11 cellular contexts compared by ENCODE assay signal in genomic region chr9:129319076-129319937, GRCh38.
A peak's percentile ranks its signal among the peaks of the same experiment; 100 is the strongest.
DNase-seq lines count a peak whose midpoint lies in the region; ATAC-seq and TF ChIP-seq lines count a peak whose summit lies in the region.
"Had no signal": no experiment of that assay in that cellular context is flagged by ENCODE, and none has a peak within 500 bp of the region (broad histone marks: within the 10 kb centered on the region; RNA-seq: fewer than 3 reads in every experiment).

No MANE protein-coding gene starts in this region.

- intact Hi-C loops in dorsolateral prefrontal cortex (cut with DNase I) (loop anchor here in 1 of 2 donors (5.0 kb wide), 1 partner anchor 67 kb away; no protein-coding TSS in a partner anchor), transverse colon (cut with DNase I; ENCODE audit: low total_unique reads) (no loop called here)

- no peaks in the 10 kb centered on the region for H3K36me3 Mint-ChIP-seq in activated T-cell treated with anti-CD3 and anti-CD28 coated beads, Interleukin-2, amount 50 U/mL, for 72 hours (ENCODE audit: insufficient read depth in 2 of 2)
- H3K36me3 Mint-ChIP-seq in nephron progenitor cell (ENCODE audit: low read depth): no peaks in the 10 kb centered on the region

- H3K27me3 ChIP-seq in dorsolateral prefrontal cortex (no peaks in the 10 kb centered on the region), transverse colon (peaks cover 4% of the 10 kb centered on the region), smooth muscle cell (ENCODE audit: low read depth) (no peaks in the 10 kb centered on the region)

- TF ChIP-seq CTCF in dorsolateral prefrontal cortex (IDR thresholded peaks at IDR 0.05 in 54 of 56, conservative IDR thresholded peaks at IDR 0.05 in 2 of 56; ENCODE audit: low read depth in 1 of 56, partially characterized antibody in 56 of 56) (no peak), nephron progenitor cell (IDR thresholded peaks at IDR 0.05) (no peak), transverse colon (IDR thresholded peaks at IDR 0.05) (no peak), smooth muscle cell (IDR thresholded peaks at IDR 0.05; ENCODE audit: borderline replicate concordance, insufficient read depth, poor library complexity, severe bottlenecking) (no peak)

- peaks cover 32% of the 10 kb centered on the region for H3K4me1 Mint-ChIP-seq in activated T-cell treated with anti-CD3 and anti-CD28 coated beads, Interleukin-2, amount 50 U/mL, for 72 hours (ENCODE audit: low read depth)
- peaks cover 95% of the 10 kb centered on the region for H3K4me1 Mint-ChIP-seq in nephron progenitor cell

- H3K4me3 Mint-ChIP-seq in activated T-cell treated with anti-CD3 and anti-CD28 coated beads, Interleukin-2, amount 50 U/mL, for 72 hours: no peak overlapping the region
- no peak overlapping the region for H3K4me3 Mint-ChIP-seq in nephron progenitor cell

- no peak overlapping the region for H3K27ac Mint-ChIP-seq in activated T-cell treated with anti-CD3 and anti-CD28 coated beads, Interleukin-2, amount 50 U/mL, for 72 hours
- H3K27ac Mint-ChIP-seq in nephron progenitor cell: peak overlapping the region; percentile 26

- no peak for ATAC-seq in activated T-cell treated with anti-CD3 and anti-CD28 coated beads, Interleukin-2, amount 50 U/mL, for 72 hours (replicated peaks in 1 of 2)
- ATAC-seq in HG03457 (IDR thresholded peaks at IDR 0.05; ENCODE audit: unreplicated experiment) (no peak), HG03565 (IDR thresholded peaks at IDR 0.05; ENCODE audit: unreplicated experiment) (no peak)

- no peaks in the 10 kb centered on the region for H3K27me3 Mint-ChIP-seq in activated T-cell treated with anti-CD3 and anti-CD28 coated beads, Interleukin-2, amount 50 U/mL, for 72 hours (ENCODE audit: low read depth)
- peaks cover 16% of the 10 kb centered on the region for H3K27me3 Mint-ChIP-seq in nephron progenitor cell (ENCODE audit: low read depth, poor library complexity)
- H3K27me3 Mint-ChIP-seq: central memory CD8-positive, alpha-beta T cell had no signal

- H3K4me2 ChIP-seq in smooth muscle cell: no peak overlapping the region

- WGBS in transverse colon (ENCODE audit: low coverage in 1 of 2), 2 donors: 83 to 92% methylated on average over 5 to 30 of the region's 30 CpGs
- 89% methylated on average over 22 of the region's 30 CpGs for WGBS in smooth muscle cell (ENCODE audit: low lambda C conversion rate)

- no peak for TF ChIP-seq EP300 in transverse colon (IDR thresholded peaks at IDR 0.05; ENCODE audit: low read depth)

- no peaks in the 10 kb centered on the region for H3K9me3 Mint-ChIP-seq in activated T-cell treated with anti-CD3 and anti-CD28 coated beads, Interleukin-2, amount 50 U/mL, for 72 hours
- no peaks in the 10 kb centered on the region for H3K9me3 Mint-ChIP-seq in nephron progenitor cell
- H3K9me3 Mint-ChIP-seq: central memory CD8-positive, alpha-beta T cell had no signal

- no peak overlapping the region for H3K9ac ChIP-seq in smooth muscle cell (ENCODE audit: low read depth)

- peak; percentile 14 to 16 for DNase-seq in activated T-cell treated with anti-CD3 and anti-CD28 coated beads, Interleukin-2, amount 50 U/mL, for 48 hours
- no peak for DNase-seq in activated T-cell treated with anti-CD3 and anti-CD28 coated beads, Interleukin-2, amount 50 U/mL, for 72 hours
- peak in 5 of 10 donors; percentile 26 to 54 (median 48) for DNase-seq in dorsolateral prefrontal cortex
- peak; percentile 40 for DNase-seq in nephron progenitor cell
- no peak for DNase-seq in transverse colon
- no peak for DNase-seq in smooth muscle cell (lab: John Stamatoyannopoulos, UW; ENCODE audit: unreplicated experiment)
- DNase-seq: GF-D8, mucosa of descending colon had no signal

- H3F3A ChIP-seq in smooth muscle cell (ENCODE audit: low read depth): peaks cover 13% of the 10 kb centered on the region

- peaks cover 11 to 50% (median 25%) of the 10 kb centered on the region in 4 donors for H3K4me1 ChIP-seq in transverse colon
- H3K4me1 ChIP-seq in smooth muscle cell (ENCODE audit: low read depth): peaks cover 14% of the 10 kb centered on the region

- in situ Hi-C loops in transverse colon (cut with MboI; ENCODE audit: low pct_ligation_motif_present in 1 of 4, low pct_unique_long_range_greater_than_20kb in 1 of 4, low sequenced_read_pairs in 3 of 4): no loop called here

- TF ChIP-seq POLR2A in transverse colon (IDR thresholded peaks at IDR 0.05): no peak

- H3K4me3 ChIP-seq in dorsolateral prefrontal cortex (peak overlapping the region in 14 of 59 donors; percentile 38 to 72 (median 62)), transverse colon (no peak overlapping the region), smooth muscle cell (no peak overlapping the region)
- H3K4me3 ChIP-seq: mucosa of descending colon had no signal

- H3K9me3 ChIP-seq in transverse colon (no peaks in the 10 kb centered on the region), smooth muscle cell (replicated peaks; ENCODE audit: low read depth) (no peaks in the 10 kb centered on the region)
- H3K9me3 ChIP-seq: mucosa of descending colon had no signal

- H3K27ac ChIP-seq in dorsolateral prefrontal cortex (peak overlapping the region; percentile 8 to 99 (median 95)), transverse colon (peak overlapping the region; percentile 73 to 87 (median 80)), smooth muscle cell (ENCODE audit: low read depth) (no peak overlapping the region)

- H3K79me2 ChIP-seq in smooth muscle cell (ENCODE audit: low read depth): no peaks in the 10 kb centered on the region

- H2AFZ ChIP-seq in smooth muscle cell (ENCODE audit: low read depth): no peak overlapping the region

- H3K36me3 ChIP-seq in transverse colon (no peaks in the 10 kb centered on the region), smooth muscle cell (ENCODE audit: low read depth) (no peaks in the 10 kb centered on the region)

- H4K20me1 ChIP-seq in smooth muscle cell (ENCODE audit: low read depth): no peaks in the 10 kb centered on the region

Comparison
In these comparisons a context has a peak if more than half of its experiments do, and no peak if none do; other contexts are left out.
1. DNase-seq: peak in activated T-cell treated with anti-CD3 and anti-CD28 coated beads, Interleukin-2, amount 50 U/mL, for 48 hours (2 of 2) and nephron progenitor cell (single experiment); none in activated T-cell treated with anti-CD3 and anti-CD28 coated beads, Interleukin-2, amount 50 U/mL, for 72 hours (0 of 2), transverse colon (single experiment) and smooth muscle cell (single experiment).